In the genomic region with DNA sequence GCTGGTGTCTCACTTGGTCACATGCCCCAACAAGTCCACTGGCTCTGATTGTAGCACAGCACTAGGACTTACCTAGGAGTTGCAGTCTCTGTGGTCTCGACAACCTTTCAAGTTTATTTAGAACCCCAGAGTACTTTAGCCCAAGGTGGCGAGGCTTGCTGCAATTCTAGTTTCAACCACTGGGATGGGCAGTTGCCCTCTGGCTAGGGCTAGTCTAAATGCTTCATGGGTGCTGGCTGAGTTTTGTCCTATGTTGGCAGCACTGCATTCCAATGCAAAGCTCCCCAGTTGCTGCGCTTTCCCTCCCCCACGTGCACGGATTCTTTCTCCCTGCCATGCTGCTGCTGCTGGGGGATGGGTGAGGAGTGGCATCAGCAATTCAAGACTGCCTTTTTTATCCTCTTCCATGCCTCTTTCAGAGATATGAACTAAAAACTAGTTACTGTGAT, we compare ENCODE assay signal across 8 cellular contexts.
DNase-seq lines count a peak whose midpoint lies in the region; ATAC-seq, FAIRE-seq and TF ChIP-seq lines count a peak whose summit lies in the region.

No MANE protein-coding gene starts in this region.

- no peaks in the 10 kb centered on the region for H3K9me3 ChIP-seq in keratinocyte (ENCODE audit: control insufficient read depth, low read depth, low read length)

- dilution Hi-C loops in keratinocyte (cut with MboI; ENCODE audit: extremely low pct_ligation_motif_present, low sequenced_read_pairs) = no loop called here

- no peaks in the 10 kb centered on the region for H3K79me2 ChIP-seq in keratinocyte (ENCODE audit: control insufficient read depth, insufficient read depth, low read length)

- H3K4me3 ChIP-seq in keratinocyte (ENCODE audit: control insufficient read depth in 2 of 3, extremely low read depth in 1 of 3, insufficient read depth in 2 of 3, low read depth in 1 of 3, low read length in 3 of 3) = peak overlapping the region in 2 of 3 experiments; percentile 31 to 45

- H3K27ac ChIP-seq in VCaP = no peak overlapping the region
- peak overlapping the region; percentile 99 for H3K27ac ChIP-seq in keratinocyte (ENCODE audit: control insufficient read depth, insufficient read depth, low read length)

- peaks cover 40% of the 10 kb centered on the region for H3K4me1 ChIP-seq in keratinocyte (ENCODE audit: control insufficient read depth, extremely low read depth, insufficient read depth, low read length)

- H3K27me3 ChIP-seq in keratinocyte (ENCODE audit: control insufficient read depth, extremely low read depth, insufficient read depth, low read length) = no peaks in the 10 kb centered on the region

- H4K20me1 ChIP-seq in keratinocyte (ENCODE audit: control insufficient read depth, extremely low read depth, insufficient read depth, low read length) = no peaks in the 10 kb centered on the region

- peaks cover 0 to 2% of the 10 kb centered on the region in 2 experiments for H3K36me3 ChIP-seq in keratinocyte (ENCODE audit: control insufficient read depth in 2 of 2, extremely low read depth in 1 of 2, insufficient read depth in 2 of 2, low read length in 2 of 2)

- H3K4me2 ChIP-seq in keratinocyte (ENCODE audit: control insufficient read depth, extremely low read depth, insufficient read depth, low read depth, low read length) = peak overlapping the region; percentile 87

- ATAC-seq in GM21529 (IDR thresholded peaks at IDR 0.05; ENCODE audit: unreplicated experiment) = no peak
- no peak for ATAC-seq in HG03565 (IDR thresholded peaks at IDR 0.05; ENCODE audit: unreplicated experiment)

- DNase-seq in AG09319 (ENCODE audit: extremely low read depth, low read depth) = no peak
- DNase-seq in HCEC 1CT = peak; percentile 45
- DNase-seq in keratinocyte (ENCODE audit: low read depth, low spot score) = peak; percentile 98
- DNase-seq in Ammon's horn (ENCODE audit: low spot score) = no peak
- no peak for DNase-seq in DMS153 treated with DMSO at 0.1 percent for 48 hours (lab: John Stamatoyannopoulos, UW; ENCODE audit: unreplicated experiment)

- TF ChIP-seq CTCF in AG09319 (IDR thresholded peaks at IDR 0.05; ENCODE audit: low read depth, low read length) (peak; percentile 32), VCaP (conservative IDR thresholded peaks at IDR 0.05) (peak; percentile 37; the same call in 1 of the 2 replicates), keratinocyte (optimal IDR thresholded peaks at IDR 0.05 in 1 of 3, IDR thresholded peaks at IDR 0.05 in 1 of 3, conservative IDR thresholded peaks at IDR 0.05 in 1 of 3; ENCODE audit: extremely low read depth in 1 of 3, insufficient read depth in 2 of 3, low read length in 3 of 3) (peak; percentile 82 to 91 (median 83))

- peak overlapping the region; percentile 88 for H2AFZ ChIP-seq in keratinocyte (ENCODE audit: control insufficient read depth, low read length)

- H3K9ac ChIP-seq in keratinocyte (ENCODE audit: control insufficient read depth, extremely low read depth, insufficient read depth, low read length) = peak overlapping the region; percentile 79

- peak; percentile 98 for FAIRE-seq in keratinocyte (lab: Jason Lieb, UNC)

- H3K9me1 ChIP-seq in keratinocyte (ENCODE audit: control insufficient read depth, extremely low read depth, insufficient read depth, low read length) = no peaks in the 10 kb centered on the region

Comparison
In these comparisons a context has a peak if more than half of its experiments do, and no peak if none do; other contexts are left out.
1. DNase-seq: peak in HCEC 1CT (single experiment) and keratinocyte (single experiment); none in AG09319 (single experiment), Ammon's horn (single experiment) and DMS153 treated with DMSO at 0.1 percent for 48 hours (single experiment).
2. CTCF ChIP-seq: peak in every context shown above with its lines; median percentile 83 in keratinocyte; 37 in VCaP; 32 in AG09319.